ENCODE assay signal across 8 cellular contexts in genomic region chr12:132986001-132986884, GRCh38. TPM values are rescaled to one million over a fixed set of nuclear protein-coding genes. Genes with fewer than 3 reads are reported as not detected.
DNase-seq lines count a peak whose midpoint lies in the region; ATAC-seq and TF ChIP-seq lines count a peak whose summit lies in the region.

A gene with protein sequence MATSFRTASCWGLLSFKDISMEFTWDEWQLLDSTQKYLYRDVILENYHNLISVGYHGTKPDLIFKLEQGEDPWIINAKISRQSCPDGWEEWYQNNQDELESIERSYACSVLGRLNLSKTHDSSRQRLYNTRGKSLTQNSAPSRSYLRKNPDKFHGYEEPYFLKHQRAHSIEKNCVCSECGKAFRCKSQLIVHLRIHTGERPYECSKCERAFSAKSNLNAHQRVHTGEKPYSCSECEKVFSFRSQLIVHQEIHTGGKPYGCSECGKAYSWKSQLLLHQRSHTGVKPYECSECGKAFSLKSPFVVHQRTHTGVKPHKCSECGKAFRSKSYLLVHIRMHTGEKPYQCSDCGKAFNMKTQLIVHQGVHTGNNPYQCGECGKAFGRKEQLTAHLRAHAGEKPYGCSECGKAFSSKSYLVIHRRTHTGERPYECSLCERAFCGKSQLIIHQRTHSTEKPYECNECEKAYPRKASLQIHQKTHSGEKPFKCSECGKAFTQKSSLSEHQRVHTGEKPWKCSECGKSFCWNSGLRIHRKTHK (plus strand): TSS chr12:132986367. CDS start chr12:132986841, 474 bp downstream.

- DNase-seq in Ammon's horn (ENCODE audit: low spot score) (peak; percentile 96), GM19238 (ENCODE audit: insufficient read length, low spot score) (peak; percentile 94), NCI-H524 (lab: John Stamatoyannopoulos, UW) (peak; percentile 89 to 95), choroid plexus epithelial cell (ENCODE audit: low read depth) (peak; percentile 93), kidney glomerular epithelial cell (lab: John Stamatoyannopoulos, UW) (peak; percentile 85)
- peak; percentile 94 for DNase-seq in activated CD4-positive, alpha-beta T cell treated with anti-CD3 and anti-CD28 coated beads for 36 hours
- peak; percentile 57 to 68 for DNase-seq in stimulated activated CD4-positive, alpha-beta T cell treated with anti-CD3 and anti-CD28 coated beads, Interleukin-1b, Interleukin-23, amount 100 ng/mL, for 1 hour (ENCODE audit: low read depth in 2 of 2)

- peak within 1 kb of the TSS; percentile 96 for H3K27ac Mint-ChIP-seq in activated CD4-positive, alpha-beta T cell treated with anti-CD3 and anti-CD28 coated beads for 36 hours

- H3K36me3 Mint-ChIP-seq in activated CD4-positive, alpha-beta T cell treated with anti-CD3 and anti-CD28 coated beads for 36 hours (ENCODE audit: low read depth) = peaks cover 51% of the 10 kb centered on the region

- H3K4me3 ChIP-seq in choroid plexus epithelial cell (ENCODE audit: low read depth, low read length) = peak within 1 kb of the TSS; percentile 77

- peak; percentile 96 for ATAC-seq in HG03442 (IDR thresholded peaks at IDR 0.05; ENCODE audit: unreplicated experiment)
- peak; percentile 97 for ATAC-seq in activated CD4-positive, alpha-beta T cell treated with anti-CD3 and anti-CD28 coated beads for 36 hours

- intact Hi-C loops in activated CD4-positive, alpha-beta T cell treated with anti-CD3 and anti-CD28 coated beads for 36 hours (cut with DNase I, micrococcal nuclease) = loop anchor here (1.0 to 2.0 kb wide), 9 partner anchors 30 to 195 kb away; partner anchors contain the start of genes ZNF10 (in 2 of the 2), ZNF140 (in 2 of the 2), ZNF268 (in 2 of the 2) and ZNF605 (in 2 of the 2)

- H3K4me3 Mint-ChIP-seq in activated CD4-positive, alpha-beta T cell treated with anti-CD3 and anti-CD28 coated beads for 36 hours = peak within 1 kb of the TSS; percentile 79

- H3K4me1 Mint-ChIP-seq in activated CD4-positive, alpha-beta T cell treated with anti-CD3 and anti-CD28 coated beads for 36 hours = peaks cover 26% of the 10 kb centered on the region

- POLR2A ChIA-PET in activated CD4-positive, alpha-beta T cell treated with anti-CD3 and anti-CD28 coated beads for 36 hours (lab: Charles Lee) = interaction anchor here (0.8 to 1.5 kb wide), 3 partner anchors 16 to 94 kb away, joined by 3 to 6 read pairs (median 3); no protein-coding TSS in a partner anchor

- H3K9me3 Mint-ChIP-seq in activated CD4-positive, alpha-beta T cell treated with anti-CD3 and anti-CD28 coated beads for 36 hours (ENCODE audit: low read depth) = peaks cover 22% of the 10 kb centered on the region

- H3K27me3 Mint-ChIP-seq in activated CD4-positive, alpha-beta T cell treated with anti-CD3 and anti-CD28 coated beads for 36 hours = peaks cover 4% of the 10 kb centered on the region

- no peak for TF ChIP-seq CTCF in choroid plexus epithelial cell (conservative IDR thresholded peaks at IDR 0.05; ENCODE audit: low read depth, low read length)

- CTCF ChIA-PET in activated CD4-positive, alpha-beta T cell treated with anti-CD3 and anti-CD28 coated beads for 36 hours (lab: Charles Lee) = interaction anchor here (0.6 to 1.5 kb wide), 5 partner anchors 10 to 198 kb away, joined by 3 to 5 read pairs (median 3); partner anchors contain the start of gene ZNF268

RNA-seq across cellular contexts. Expression of the gene that starts here (rescaled TPM):
- total RNA-seq in activated CD4-positive, alpha-beta T cell treated with anti-CD3 and anti-CD28 coated beads for 36 hours = 10 to 100 TPM; 12.3 to 17.0 TPM

Comparison
In these comparisons a context has a peak if more than half of its experiments do, and no peak if none do; other contexts are left out.
1. Peak in every context shown above with its lines: DNase-seq, ATAC-seq and H3K4me3 ChIP-seq.